ENCODE assay signal across 22 cellular contexts in the genomic region with DNA sequence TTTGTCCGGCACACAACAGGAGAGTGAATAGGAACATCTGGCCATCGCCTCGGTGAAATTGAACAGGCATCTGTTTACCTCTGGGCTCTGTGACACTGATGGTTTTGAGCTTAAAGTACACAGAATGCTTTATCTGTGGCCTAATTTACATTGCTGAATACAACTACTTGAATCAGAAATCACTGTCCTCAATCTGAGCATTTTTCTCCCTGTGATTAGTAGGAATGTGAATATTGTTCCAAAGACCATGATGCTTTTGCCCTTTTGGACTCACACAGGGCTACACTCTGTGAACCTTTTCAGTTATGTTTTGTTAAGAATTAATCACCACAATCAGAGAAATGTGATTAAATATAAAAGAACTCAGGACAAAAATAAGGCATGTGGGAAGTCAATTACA.
A peak's percentile ranks its signal among the peaks of the same experiment; 100 is the strongest.
DNase-seq lines count a peak whose midpoint lies in the region; ATAC-seq and TF ChIP-seq lines count a peak whose summit lies in the region.
"Had no signal": no experiment of that assay in that cellular context is flagged by ENCODE, and none has a peak within 500 bp of the region (broad histone marks: within the 10 kb centered on the region; RNA-seq: fewer than 3 reads in every experiment).

No MANE protein-coding gene starts in this region.

- H3K36me3 ChIP-seq in Panc1 (ENCODE audit: control insufficient read depth, insufficient read depth, low read length) (no peaks in the 10 kb centered on the region), fibroblast of lung (ENCODE audit: control insufficient read depth, insufficient read depth, low read length) (no peaks in the 10 kb centered on the region)
- H3K36me3 ChIP-seq: Peyer's patch, sigmoid colon, SJSA1 had no signal

- H3K4me1 ChIP-seq in Panc1 (ENCODE audit: control insufficient read depth, insufficient read depth, low read length) = no peaks in the 10 kb centered on the region
- peaks cover 6% of the 10 kb centered on the region for H3K4me1 ChIP-seq in fibroblast of lung (ENCODE audit: control insufficient read depth, extremely low read depth, insufficient read depth, low read length)
- H3K4me1 ChIP-seq: Peyer's patch, sigmoid colon, SJSA1, vagina had no signal

- H3K27me3 ChIP-seq in Panc1 (ENCODE audit: control insufficient read depth, insufficient read depth, low read length) (no peaks in the 10 kb centered on the region), fibroblast of lung (ENCODE audit: control insufficient read depth, insufficient read depth, low read length) (no peaks in the 10 kb centered on the region)
- H3K27me3 ChIP-seq: esophagus muscularis mucosa, Peyer's patch, sigmoid colon, SJSA1, vagina had no signal

- CTCF ChIA-PET in Panc1 (lab: Charles Lee) = no interaction called here

- no peaks in the 10 kb centered on the region for H4K20me1 ChIP-seq in fibroblast of lung (ENCODE audit: control insufficient read depth, extremely low read depth, insufficient read depth, low read length)

- no peak overlapping the region for H3K9ac ChIP-seq in fibroblast of lung (ENCODE audit: insufficient read depth, low read length)

- intact Hi-C loops in Panc1 (cut with micrococcal nuclease; ENCODE audit: unreplicated experiment) = no loop called here

- no peak overlapping the region for H3K4me3 ChIP-seq in Panc1 (ENCODE audit: low read depth in 2 of 2, low read length in 2 of 2)
- H3K4me3 ChIP-seq in fibroblast of lung (replicated peaks in 1 of 4; ENCODE audit: control extremely low read depth in 1 of 4, insufficient read depth in 1 of 4, low read depth in 3 of 4, low read length in 4 of 4) = no peak overlapping the region
- H3K4me3 ChIP-seq: esophagus muscularis mucosa, Peyer's patch, sigmoid colon, SJSA1, vagina had no signal

- TF ChIP-seq CTCF in AG09319 (IDR thresholded peaks at IDR 0.05; ENCODE audit: low read depth, low read length) (no peak), Panc1 (IDR thresholded peaks at IDR 0.05) (no peak), fibroblast of lung (conservative IDR thresholded peaks at IDR 0.05 in 1 of 2, IDR thresholded peaks at IDR 0.05 in 1 of 2; ENCODE audit: low read depth in 1 of 2, low read length in 2 of 2) (no peak)

- no peaks in the 10 kb centered on the region for H3K79me2 ChIP-seq in fibroblast of lung (ENCODE audit: control insufficient read depth, insufficient read depth, low read length)

- H2AFZ ChIP-seq in fibroblast of lung (ENCODE audit: low read length) = peak overlapping the region; percentile 59

- H3K27ac ChIP-seq in Panc1 (ENCODE audit: low read length) (peak overlapping the region; percentile 14; the same call in 1 of the 2 replicates), fibroblast of lung (ENCODE audit: insufficient read depth, low read length) (no peak overlapping the region)
- H3K27ac ChIP-seq: esophagus muscularis mucosa, Peyer's patch, sigmoid colon, SJSA1, vagina, VCaP had no signal

- no peak for ATAC-seq in Panc1
- ATAC-seq in HG02981 (IDR thresholded peaks at IDR 0.05; ENCODE audit: unreplicated experiment) = no peak

- DNase-seq in AG09319 (ENCODE audit: extremely low read depth, low read depth) (peak; percentile 90), Panc1 (ENCODE audit: low read depth, low spot score) (no peak), fibroblast of lung (ENCODE audit: low read depth in 2 of 2) (peak; percentile 40 to 68), medulla oblongata (ENCODE audit: extremely low spot score) (peak; percentile 5), NCI-H446 treated with DMSO at 0.1 percent for 48 hours (lab: John Stamatoyannopoulos, UW) (no peak), foreskin melanocyte (no peak)
- DNase-seq in activated CD4-positive, alpha-beta T cell treated with anti-CD3 and anti-CD28 coated beads for 48 hours = no peak
- DNase-seq: activated CD4-positive, alpha-beta T cell treated with anti-CD3 and anti-CD28 coated beads, Interleukin-2, amount 50 U/mL, for 4 hours; amniotic stem cell; effector CD8-positive, alpha-beta T cell; KBM-7; mammary epithelial cell; NCI-H1694 treated with DMSO at 0.1 percent for 48 hours; NCI-H226; Peyer's patch; sigmoid colon; T-helper 2 cell had no signal

- no TSS peak for BruUV-seq in Panc1 (replicated peaks; lab: Mats Ljungman, UMichigan)

- peak overlapping the region; percentile 27 for H3K4me2 ChIP-seq in fibroblast of lung (ENCODE audit: extremely low read depth, insufficient read depth, low read length)

- in situ Hi-C loops in Panc1 (cut with HindIII; ENCODE audit: low pct_unique_long_range_greater_than_20kb, low sequenced_read_pairs) = no loop called here

- H3K9me3 ChIP-seq in Panc1 (ENCODE audit: control insufficient read depth, insufficient read depth, low read depth, low read length) (no peaks in the 10 kb centered on the region), fibroblast of lung (ENCODE audit: control insufficient read depth, insufficient read depth, low read depth, low read length) (no peaks in the 10 kb centered on the region)
- H3K9me3 ChIP-seq: esophagus muscularis mucosa, Peyer's patch, sigmoid colon, SJSA1, vagina had no signal

- POLR2A ChIA-PET in Panc1 (lab: Charles Lee) = no interaction called here

Comparison
In these comparisons a context has a peak if more than half of its experiments do, and no peak if none do; other contexts are left out.
1. DNase-seq: peak in AG09319 (single experiment), fibroblast of lung (2 of 2) and medulla oblongata (single experiment); none in Panc1 (single experiment), activated CD4-positive, alpha-beta T cell treated with anti-CD3 and anti-CD28 coated beads for 48 hours (single experiment), NCI-H446 treated with DMSO at 0.1 percent for 48 hours (single experiment) and foreskin melanocyte (single experiment).